In genomic region chr7:192701-193536, GRCh38 we compare ENCODE assay signal across 9 cellular contexts. TPM values are rescaled to one million over a fixed set of nuclear protein-coding genes. Genes with fewer than 3 reads are reported as not detected.
DNase-seq lines count a peak whose midpoint lies in the region; ATAC-seq and TF ChIP-seq lines count a peak whose summit lies in the region.
"Had no signal": no experiment of that assay in that cellular context is flagged by ENCODE, and none has a peak within 500 bp of the region (broad histone marks: within the 10 kb centered on the region; RNA-seq: fewer than 3 reads in every experiment).

No MANE protein-coding gene starts in this region.

- TF ChIP-seq CTCF in HFFc6 (IDR thresholded peaks at IDR 0.05) (no peak), astrocyte of the spinal cord (IDR thresholded peaks at IDR 0.05; ENCODE audit: low read depth, low read length) (no peak)

- no peak for DNase-seq in HFFc6
- DNase-seq in astrocyte of the spinal cord (ENCODE audit: low read depth, low spot score): no peak
- DNase-seq in left kidney (ENCODE audit: low read depth, low spot score): peak; percentile 60

- peaks cover 24 to 25% of the 10 kb centered on the region in 2 donors for H3K36me3 ChIP-seq in stomach smooth muscle (ENCODE audit: control insufficient read depth in 2 of 2, insufficient read depth in 2 of 2, low read length in 2 of 2)

- peaks cover 59% of the 10 kb centered on the region for H3K4me1 ChIP-seq in stomach smooth muscle (ENCODE audit: control insufficient read depth, insufficient read depth, low read length)

- peaks cover 2% of the 10 kb centered on the region; the same call in 1 of the 2 replicates for H3K27me3 Mint-ChIP-seq in HFFc6 (ENCODE audit: insufficient read depth)

- peak overlapping the region in 1 of 2 donors; percentile 81 for H3K9ac ChIP-seq in stomach smooth muscle (ENCODE audit: low read length in 2 of 2)

- peaks cover 36% of the 10 kb centered on the region for H3K4me1 Mint-ChIP-seq in HFFc6 (ENCODE audit: low read depth)

- no peak overlapping the region for H3K27ac Mint-ChIP-seq in HFFc6
- H3K27ac Mint-ChIP-seq: T-cell had no signal

- no peaks in the 10 kb centered on the region for H3K9me3 Mint-ChIP-seq in HFFc6
- H3K9me3 Mint-ChIP-seq: T-cell had no signal

- H3K4me3 Mint-ChIP-seq in HFFc6: peak overlapping the region; percentile 92

- H3K27me3 ChIP-seq in stomach smooth muscle (ENCODE audit: control insufficient read depth in 1 of 2, insufficient read depth in 2 of 2, low read length in 2 of 2): no peaks in the 10 kb centered on the region

- H3K9me3 ChIP-seq in stomach smooth muscle (ENCODE audit: control insufficient read depth in 2 of 2, low read length in 2 of 2): no peaks in the 10 kb centered on the region

- in situ Hi-C loops in astrocyte of the spinal cord (cut with HindIII; ENCODE audit: low sequenced_read_pairs): no loop called here

- ATAC-seq in HG03039 (IDR thresholded peaks at IDR 0.05; ENCODE audit: unreplicated experiment): no peak
- no peak for ATAC-seq in GM18870 (IDR thresholded peaks at IDR 0.05; ENCODE audit: unreplicated experiment)
- no peak for ATAC-seq in GM18511 (IDR thresholded peaks at IDR 0.05; ENCODE audit: unreplicated experiment)

- H3K27ac ChIP-seq in stomach smooth muscle (ENCODE audit: low read length): peak overlapping the region; percentile 75
- H3K27ac ChIP-seq: epithelial cell of prostate had no signal

- H3K4me3 ChIP-seq in astrocyte of the spinal cord (ENCODE audit: low read depth, low read length) (peak overlapping the region; percentile 98), stomach smooth muscle (ENCODE audit: low read length in 2 of 2) (peak overlapping the region; percentile 84 to 98)

- peaks cover 11% of the 10 kb centered on the region for H3K36me3 Mint-ChIP-seq in HFFc6 (ENCODE audit: low read depth)
- H3K36me3 Mint-ChIP-seq: T-cell had no signal

RNA-seq across cellular contexts. Expression of gene FAM20C, which starts 0.5 kb away (rescaled TPM):
- 10 to 100 TPM; 22.2 to 31.1 (median 23.2) TPM for total RNA-seq in HFFc6 (2021; fragmentation: NEBNext Ultra II Directional; extraction: Animal tissue kit (Norgen Biotek cat#: 25700))
